Comparison of ENCODE assay signal across 9 cellular contexts in the genomic region with DNA sequence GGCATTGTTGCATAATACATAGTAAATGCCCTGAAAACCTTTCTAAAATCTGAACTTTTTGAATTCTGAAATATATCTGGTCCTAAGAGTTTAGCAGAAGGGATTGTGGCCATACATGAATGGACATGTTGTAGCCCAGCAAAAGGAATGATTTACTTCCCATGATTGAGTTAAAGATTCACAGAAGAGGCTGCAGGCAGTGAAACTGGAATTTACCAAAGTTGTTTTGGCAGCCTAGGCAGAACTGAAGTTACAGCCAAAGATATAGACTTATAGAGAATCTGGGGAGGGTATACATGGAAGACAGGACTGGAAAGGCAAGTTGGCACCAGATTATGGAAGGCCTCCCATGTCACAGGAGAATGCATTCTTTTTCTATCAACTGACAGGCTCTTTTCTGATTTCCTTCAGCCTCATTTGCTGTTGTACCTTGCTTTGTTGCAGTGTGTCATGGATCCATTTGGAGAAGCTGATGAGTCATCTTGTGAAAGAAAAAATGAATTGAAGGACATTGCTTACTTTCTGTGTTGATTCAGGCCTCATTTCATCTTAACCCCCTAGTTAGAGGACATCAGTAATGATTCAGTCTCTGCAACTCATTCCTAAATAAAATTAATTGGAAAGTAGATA.
DNase-seq lines count a peak whose midpoint lies in the region; ATAC-seq and TF ChIP-seq lines count a peak whose summit lies in the region.
"Had no signal": no experiment of that assay in that cellular context is flagged by ENCODE, and none has a peak within 500 bp of the region (broad histone marks: within the 10 kb centered on the region; RNA-seq: fewer than 3 reads in every experiment).

No MANE protein-coding gene starts in this region.

- H3K27ac Mint-ChIP-seq in activated naive CD4-positive, alpha-beta T cell treated with anti-CD3 and anti-CD28 coated beads for 36 hours = no peak overlapping the region

- intact Hi-C loops in mucosa of descending colon (cut with DNase I, micrococcal nuclease) = no loop called here
- intact Hi-C loops in activated naive CD4-positive, alpha-beta T cell treated with anti-CD3 and anti-CD28 coated beads for 36 hours (cut with micrococcal nuclease) = no loop called here

- no peaks in the 10 kb centered on the region for H3K4me1 Mint-ChIP-seq in activated naive CD4-positive, alpha-beta T cell treated with anti-CD3 and anti-CD28 coated beads for 36 hours (ENCODE audit: low read depth)

- ATAC-seq in mucosa of descending colon = peak; percentile 25
- ATAC-seq in HG03045 (IDR thresholded peaks at IDR 0.05; ENCODE audit: unreplicated experiment) = no peak

- H3K4me3 Mint-ChIP-seq in activated naive CD4-positive, alpha-beta T cell treated with anti-CD3 and anti-CD28 coated beads for 36 hours = no peak overlapping the region

- H3K27me3 Mint-ChIP-seq in activated naive CD4-positive, alpha-beta T cell treated with anti-CD3 and anti-CD28 coated beads for 36 hours (ENCODE audit: low read depth) = no peaks in the 10 kb centered on the region

- peak; percentile 84 for DNase-seq in DMS53 treated with DMSO at 0.1 percent for 48 hours (lab: John Stamatoyannopoulos, UW; ENCODE audit: unreplicated experiment)
- DNase-seq in M059J (ENCODE audit: low read depth) = peak; percentile 63
- peak; percentile 34 for DNase-seq in dermis blood vessel endothelial cell
- no peak for DNase-seq in mucosa of descending colon
- DNase-seq in activated naive CD4-positive, alpha-beta T cell treated with anti-CD3 and anti-CD28 coated beads for 36 hours = no peak
- no peak for DNase-seq in islet precursor cell
- DNase-seq in NCI-H1436 (lab: John Stamatoyannopoulos, UW) = no peak
- DNase-seq: Karpas-422 had no signal

- H3K36me3 ChIP-seq in mucosa of descending colon (ENCODE audit: low read depth) = no peaks in the 10 kb centered on the region

- no peaks in the 10 kb centered on the region for H3K9me3 Mint-ChIP-seq in activated naive CD4-positive, alpha-beta T cell treated with anti-CD3 and anti-CD28 coated beads for 36 hours

- CTCF ChIA-PET in activated naive CD4-positive, alpha-beta T cell treated with anti-CD3 and anti-CD28 coated beads for 36 hours (lab: Charles Lee) = no interaction called here

- H3K4me3 ChIP-seq in mucosa of descending colon = no peak overlapping the region

- no peaks in the 10 kb centered on the region for H3K9me3 ChIP-seq in mucosa of descending colon

- H3K36me3 Mint-ChIP-seq in activated naive CD4-positive, alpha-beta T cell treated with anti-CD3 and anti-CD28 coated beads for 36 hours (ENCODE audit: low read depth) = peaks cover 4% of the 10 kb centered on the region

- TF ChIP-seq CTCF in mucosa of descending colon (IDR thresholded peaks at IDR 0.05) = no peak

- H3K4me1 ChIP-seq in mucosa of descending colon (ENCODE audit: low read depth) = no peaks in the 10 kb centered on the region

Comparison
In these comparisons a context has a peak if more than half of its experiments do, and no peak if none do; other contexts are left out.
1. DNase-seq: peak in DMS53 treated with DMSO at 0.1 percent for 48 hours (single experiment), M059J (single experiment) and dermis blood vessel endothelial cell (single experiment); none in mucosa of descending colon (0 of 3), activated naive CD4-positive, alpha-beta T cell treated with anti-CD3 and anti-CD28 coated beads for 36 hours (single experiment), islet precursor cell (single experiment) and NCI-H1436 (single experiment).